In genomic region chr21:44932366-44933181, GRCh38 we compare ENCODE assay signal across 8 cellular contexts. TPM values are rescaled to one million over a fixed set of nuclear protein-coding genes. Genes with fewer than 3 reads are reported as not detected.
DNase-seq lines count a peak whose midpoint lies in the region; ATAC-seq, FAIRE-seq and TF ChIP-seq lines count a peak whose summit lies in the region.

No MANE protein-coding gene starts in this region.

- WGBS in small intestine, 3 donors, result 1 to 2% (median 1%) methylated on average over 47 to 72 of the region's 72 CpGs

- no peak overlapping the region for H3K27ac ChIP-seq in small intestine (ENCODE audit: low read depth in 1 of 2, low read length in 1 of 2)

- ATAC-seq in left cardiac atrium (peak; percentile 61 to 62), GM21381 (IDR thresholded peaks at IDR 0.05; ENCODE audit: unreplicated experiment) (no peak), HG02588 (IDR thresholded peaks at IDR 0.05; ENCODE audit: unreplicated experiment) (no peak)

- H3K4me3 ChIP-seq in small intestine (ENCODE audit: low read depth in 1 of 2, low read length in 2 of 2), result peak overlapping the region; percentile 22 to 36

- FAIRE-seq in small intestine (lab: Jason Lieb, UNC), result no peak

- H3K36me3 ChIP-seq in small intestine (ENCODE audit: control insufficient read depth in 2 of 2, insufficient read depth in 2 of 2, low read length in 2 of 2), result no peaks in the 10 kb centered on the region

- DNase-seq in GM10266 (ENCODE audit: extremely low spot score) (peak; percentile 90), NOMO-1 treated with dmso at 0.1 percent for 144 hours (lab: John Stamatoyannopoulos, UW; ENCODE audit: unreplicated experiment) (peak; percentile 19), activated gamma-delta T cell treated with Interleukin-2 at 50 U/mL for 16 hours (peak; percentile 73), left cardiac atrium (peak; percentile 53), small intestine (no peak), NCI-H2029 (lab: John Stamatoyannopoulos, UW) (no peak)

- peaks cover 4 to 5% of the 10 kb centered on the region in 2 donors for H3K27me3 ChIP-seq in small intestine (ENCODE audit: control insufficient read depth in 2 of 2, insufficient read depth in 2 of 2, low read length in 2 of 2)

- peak; percentile 85 for TF ChIP-seq CTCF in GM10266 (IDR thresholded peaks at IDR 0.05; ENCODE audit: control insufficient read depth, insufficient read depth, low read depth, missing control alignments)

- no peaks in the 10 kb centered on the region for H3K9me3 ChIP-seq in small intestine (ENCODE audit: control insufficient read depth, low read depth)

- peaks cover 2 to 4% of the 10 kb centered on the region in 2 donors for H3K4me1 ChIP-seq in small intestine (ENCODE audit: control insufficient read depth in 2 of 2, insufficient read depth in 1 of 2, low read depth in 1 of 2, low read length in 1 of 2)

- intact Hi-C loops in left cardiac atrium (cut with DNase I), result loop anchor here in 1 of 2 donors (5.0 kb wide), 1 partner anchor 130 kb away; the partner anchor contains the start of gene UBE2G2

RNA-seq across cellular contexts. Expression of gene SLX9, which starts 7.3 kb away (rescaled TPM):
- total RNA-seq in left cardiac atrium, result 10 to 100 TPM; 26.1 to 28.6 TPM
- polyA plus RNA-seq in small intestine, result 10 to 100 TPM; 10.7 to 31.5 (median 30.0) TPM

RNA-seq across cellular contexts. Expression of gene ITGB2, which starts 11.9 kb away (rescaled TPM):
- total RNA-seq in left cardiac atrium, result 10 to 100 TPM; 31.5 to 70.7 TPM
- polyA plus RNA-seq in small intestine, result 10 to 100 TPM in 2 of 3 donors, 1 to 10 TPM in 1; 4.5 to 16.4 (median 15.4) TPM

RNA-seq across cellular contexts. Expression of gene PTTG1IP, which starts 59.1 kb away (rescaled TPM):
- 100 to 1,000 TPM; 181 to 195 TPM for total RNA-seq in left cardiac atrium
- 100 to 1,000 TPM; 116 to 128 (median 128) TPM for polyA plus RNA-seq in small intestine

Comparison
In these comparisons a context has a peak if more than half of its experiments do, and no peak if none do; other contexts are left out.
1. DNase-seq: peak in GM10266 (single experiment), NOMO-1 treated with dmso at 0.1 percent for 144 hours (single experiment), activated gamma-delta T cell treated with Interleukin-2 at 50 U/mL for 16 hours (single experiment) and left cardiac atrium (single experiment); none in small intestine (single experiment) and NCI-H2029 (single experiment).
2. ATAC-seq: peak in left cardiac atrium (2 of 2); none in GM21381 (single experiment) and HG02588 (single experiment).